In genomic region chr17:390025-390424, GRCh38 we compare ENCODE assay signal across 18 cellular contexts. TPM values are rescaled to one million over a fixed set of nuclear protein-coding genes. Genes with fewer than 3 reads are reported as not detected.
A peak's percentile ranks its signal among the peaks of the same experiment; 100 is the strongest.
DNase-seq lines count a peak whose midpoint lies in the region; ATAC-seq, FAIRE-seq and TF ChIP-seq lines count a peak whose summit lies in the region.
"Had no signal": no experiment of that assay in that cellular context is flagged by ENCODE, and none has a peak within 500 bp of the region (broad histone marks: within the 10 kb centered on the region; RNA-seq: fewer than 3 reads in every experiment).

No MANE protein-coding gene starts in this region.

- no peak for TF ChIP-seq RAD21 in K562 (CRISPR knock-in tag; conservative IDR thresholded peaks at IDR 0.05 in 1 of 2, IDR thresholded peaks at IDR 0.05 in 1 of 2)

- BruUV-seq in K562 (replicated peaks; lab: Mats Ljungman, UMichigan) = no TSS peak

- TF ChIP-seq CTCF in K562 (IDR thresholded peaks at IDR 0.05 in 2 of 3, conservative IDR thresholded peaks at IDR 0.05 in 1 of 3; ENCODE audit: insufficient read depth in 2 of 3, low read depth in 1 of 3, low read length in 3 of 3) = no peak

- FAIRE-seq in K562 (lab: Jason Lieb, UNC) = no peak
- FAIRE-seq: GM12891, GM18507 had no signal

- no peak overlapping the region for H3K4me3 ChIP-seq in K562

- no peak overlapping the region for H3K27ac ChIP-seq in K562 (ENCODE audit: extremely low read depth, low read depth, low read length)

- no peaks in the 10 kb centered on the region for H4K20me1 ChIP-seq in K562 (replicated peaks; ENCODE audit: control insufficient read depth, insufficient read depth, low read length)

- peaks cover 4 to 14% of the 10 kb centered on the region in 2 experiments; a peak in 3 of 5 replicates for H3K4me1 ChIP-seq in K562 (replicated peaks in 1 of 2; ENCODE audit: control insufficient read depth in 2 of 2, insufficient read depth in 2 of 2, low read length in 2 of 2)

- H3K27me3 ChIP-seq in K562 (ENCODE audit: control insufficient read depth in 2 of 2, insufficient read depth in 2 of 2, low read length in 2 of 2) = peaks cover 6 to 13% of the 10 kb centered on the region in 2 experiments; a peak in 4 of 5 replicates

- POLR2A ChIA-PET in K562 (lab: Yijun Ruan, JAX) = interaction anchor here (0.7 kb wide), 1 partner anchor 89 kb away, joined by 5 read pairs; no protein-coding TSS in a partner anchor

- WGBS in K562 (ENCODE audit: insufficient coverage, low coverage, missing lambda C conversion rate) = 0% methylated on average over 6 of the region's 12 CpGs

- H3K9me3 ChIP-seq in K562 (replicated peaks; ENCODE audit: control insufficient read depth, insufficient read depth, low read depth, low read length) = no peaks in the 10 kb centered on the region

- no peak overlapping the region for H3K4me2 ChIP-seq in K562 (ENCODE audit: insufficient read depth, low read length)

- no peaks in the 10 kb centered on the region for H3K36me3 ChIP-seq in K562 (ENCODE audit: control insufficient read depth, insufficient read depth, low read length)

- H3K79me2 ChIP-seq in K562 (ENCODE audit: control insufficient read depth, insufficient read depth, low read length) = no peaks in the 10 kb centered on the region

- H3K9ac ChIP-seq in K562 (ENCODE audit: insufficient read depth in 1 of 2, low read depth in 2 of 2, low read length in 2 of 2) = no peak overlapping the region

- H2AFZ ChIP-seq in K562 (ENCODE audit: low read depth, low read length) = no peak overlapping the region

- intact Hi-C loops in K562 (cut with micrococcal nuclease) (no loop called here), posterior vena cava (cut with DNase I) (loop anchor here in 1 of 2 donors (5.0 kb wide), 1 partner anchor 248 kb away; a partner anchor contains a TSS)

- H3K9me1 ChIP-seq in K562 (ENCODE audit: control insufficient read depth, insufficient read depth, low read length) = no peaks in the 10 kb centered on the region

- ATAC-seq in K562 = no peak

- in situ Hi-C loops in K562 (cut with MboI) = no loop called here

- CTCF ChIA-PET in K562 (lab: Yijun Ruan, JAX; ENCODE audit: low intra/inter-chr PET ratio) = no interaction called here

- no peak for TF ChIP-seq POLR2A in K562 (conservative IDR thresholded peaks at IDR 0.05)

- TF ChIP-seq EP300 in K562 (IDR thresholded peaks at IDR 0.05; ENCODE audit: low read length) = no peak

- DNase-seq in K562 (ENCODE audit: extremely low read depth in 1 of 4, low spot score in 3 of 4) (no peak), left kidney (ENCODE audit: low read depth, low spot score) (peak; percentile 46), posterior vena cava (ENCODE audit: low spot score) (peak; percentile 44), HuH-7 (ENCODE audit: low spot score) (no peak), NCI-H510A (lab: John Stamatoyannopoulos, UW) (no peak), NCI-H446 (lab: John Stamatoyannopoulos, UW) (no peak)
- DNase-seq: C1 segment of cervical spinal cord; Calu3; CD4-positive, alpha-beta memory T cell; COR-L47; DMS53; DMS79 treated with DMSO at 0.1 percent for 48 hours; GF-D8; GOT3; H7; HCEC 1CT had no signal

TF ChIP-seq in K562, 482 proteins besides CTCF, POLR2A, EP300 and RAD21:
- TF ChIP-seq, protein P1, sequence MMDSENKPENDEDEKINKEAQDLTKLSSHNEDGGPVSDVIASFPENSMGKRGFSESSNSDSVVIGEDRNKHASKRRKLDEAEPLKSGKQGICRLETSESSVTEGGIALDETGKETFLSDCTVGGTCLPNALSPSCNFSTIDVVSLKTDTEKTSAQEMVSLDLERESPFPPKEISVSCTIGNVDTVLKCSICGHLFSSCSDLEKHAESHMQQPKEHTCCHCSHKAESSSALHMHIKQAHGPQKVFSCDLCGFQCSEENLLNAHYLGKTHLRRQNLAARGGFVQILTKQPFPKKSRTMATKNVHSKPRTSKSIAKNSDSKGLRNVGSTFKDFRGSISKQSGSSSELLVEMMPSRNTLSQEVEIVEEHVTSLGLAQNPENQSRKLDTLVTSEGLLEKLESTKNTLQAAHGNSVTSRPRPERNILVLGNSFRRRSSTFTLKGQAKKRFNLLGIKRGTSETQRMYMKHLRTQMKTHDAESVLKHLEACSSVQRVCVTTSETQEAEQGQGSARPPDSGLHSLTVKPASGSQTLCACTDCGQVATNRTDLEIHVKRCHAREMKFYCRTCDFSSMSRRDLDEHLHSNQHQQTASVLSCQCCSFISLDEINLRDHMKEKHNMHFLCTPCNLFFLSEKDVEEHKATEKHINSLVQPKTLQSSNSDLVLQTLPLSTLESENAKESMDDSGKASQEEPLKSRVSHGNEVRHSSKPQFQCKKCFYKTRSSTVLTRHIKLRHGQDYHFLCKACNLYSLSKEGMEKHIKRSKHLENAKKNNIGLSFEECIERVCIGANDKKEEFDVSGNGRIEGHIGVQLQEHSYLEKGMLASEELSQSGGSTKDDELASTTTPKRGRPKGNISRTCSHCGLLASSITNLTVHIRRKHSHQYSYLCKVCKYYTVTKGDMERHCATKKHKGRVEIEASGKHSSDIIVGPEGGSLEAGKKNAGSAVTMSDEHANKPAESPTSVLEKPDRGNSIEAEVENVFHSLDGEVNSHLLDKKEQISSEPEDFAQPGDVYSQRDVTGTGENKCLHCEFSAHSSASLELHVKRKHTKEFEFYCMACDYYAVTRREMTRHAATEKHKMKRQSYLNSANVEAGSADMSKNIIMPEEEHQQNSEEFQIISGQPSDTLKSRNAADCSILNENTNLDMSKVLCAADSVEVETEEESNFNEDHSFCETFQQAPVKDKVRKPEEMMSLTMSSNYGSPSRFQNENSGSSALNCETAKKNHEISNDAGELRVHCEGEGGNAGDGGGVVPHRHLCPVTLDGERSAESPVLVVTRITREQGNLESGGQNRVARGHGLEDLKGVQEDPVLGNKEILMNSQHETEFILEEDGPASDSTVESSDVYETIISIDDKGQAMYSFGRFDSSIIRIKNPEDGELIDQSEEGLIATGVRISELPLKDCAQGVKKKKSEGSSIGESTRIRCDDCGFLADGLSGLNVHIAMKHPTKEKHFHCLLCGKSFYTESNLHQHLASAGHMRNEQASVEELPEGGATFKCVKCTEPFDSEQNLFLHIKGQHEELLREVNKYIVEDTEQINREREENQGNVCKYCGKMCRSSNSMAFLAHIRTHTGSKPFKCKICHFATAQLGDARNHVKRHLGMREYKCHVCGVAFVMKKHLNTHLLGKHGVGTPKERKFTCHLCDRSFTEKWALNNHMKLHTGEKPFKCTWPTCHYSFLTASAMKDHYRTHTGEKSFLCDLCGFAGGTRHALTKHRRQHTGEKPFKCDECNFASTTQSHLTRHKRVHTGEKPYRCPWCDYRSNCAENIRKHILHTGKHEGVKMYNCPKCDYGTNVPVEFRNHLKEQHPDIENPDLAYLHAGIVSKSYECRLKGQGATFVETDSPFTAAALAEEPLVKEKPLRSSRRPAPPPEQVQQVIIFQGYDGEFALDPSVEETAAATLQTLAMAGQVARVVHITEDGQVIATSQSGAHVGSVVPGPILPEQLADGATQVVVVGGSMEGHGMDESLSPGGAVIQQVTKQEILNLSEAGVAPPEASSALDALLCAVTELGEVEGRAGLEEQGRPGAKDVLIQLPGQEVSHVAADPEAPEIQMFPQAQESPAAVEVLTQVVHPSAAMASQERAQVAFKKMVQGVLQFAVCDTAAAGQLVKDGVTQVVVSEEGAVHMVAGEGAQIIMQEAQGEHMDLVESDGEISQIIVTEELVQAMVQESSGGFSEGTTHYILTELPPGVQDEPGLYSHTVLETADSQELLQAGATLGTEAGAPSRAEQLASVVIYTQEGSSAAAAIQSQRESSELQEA (IDR thresholded peaks at IDR 0.05; ENCODE audit: low read depth) = 0 out of 2 replicates have a peak, but pooled peaks have one; percentile 25
- TF ChIP-seq ZNF253 (CRISPR knock-in tag; conservative IDR thresholded peaks at IDR 0.05) = no peak

RNA-seq across cellular contexts. Expression of gene RPH3AL, which starts 37.4 kb away (rescaled TPM):
- total RNA-seq in K562 (2011; cell fraction: chromatin; rRNA removed; ENCODE audit: low replicate concordance) = 2.4 and 4.9 TPM in 2 replicates
- total RNA-seq in K562 (2011; cell fraction: nucleolus; rRNA removed) = 3.2 and 5.9 TPM in 2 replicates
- total RNA-seq in K562 (2011; cell fraction: nucleoplasm; rRNA removed) = 1.5 and 3.0 TPM in 2 replicates
- total RNA-seq in K562 (2014; rRNA removed) (0.86 and 1.2 TPM in 2 replicates), K562 (2014; rRNA removed; fragmentation: Illumina TruSeq; extraction: Trizol) (0.25 and 0.93 TPM in 2 replicates), K562 (2015; rRNA removed; fragmentation: Illumina TruSeq; extraction: Trizol) (0.29 and 0.38 TPM in 2 replicates), K562 (2021) (1.7 and 2.3 TPM in 2 replicates), posterior vena cava (10 to 100 TPM in 1 of 2 donors, 1 to 10 TPM in 1; 9.7 to 11.2 TPM)
- polyA plus RNA-seq in K562 (2011; rRNA removed) (0.45 and 0.52 TPM in 2 replicates), K562 (2014; fragmentation: Illumina TruSeq; extraction: Trizol) (0.39 and 0.76 TPM in 2 replicates), K562 (2014; fragmentation: Nextera tagmentation; extraction: Ambion mirVana) (under 1 TPM; 0.18 to 0.20 TPM), K562 (2014; rRNA removed) (0.64 and 1.6 TPM in 2 replicates)
- 0.40 and 1.8 TPM in 2 replicates for polyA plus RNA-seq in K562 (2011; cell fraction: cytosol; rRNA removed)
- 0.77 and 1.1 TPM in 2 replicates for polyA plus RNA-seq in K562 (2011; cell fraction: nucleus; rRNA removed)
- 1.1 and 2.7 TPM in 2 replicates for polyA plus RNA-seq in K562 (2012)
- polyA minus RNA-seq in K562 (2011; rRNA and poly(A)+ RNA removed) = 0.35 TPM in 1 of 2 replicates, not detected in the other
- polyA minus RNA-seq in K562 (2011; cell fraction: cytosol; rRNA and poly(A)+ RNA removed) = 0.86 TPM in 1 of 2 replicates, not detected in the other
- polyA minus RNA-seq in K562 (2011; cell fraction: nucleus; rRNA and poly(A)+ RNA removed) = 0.44 and 1.6 TPM in 2 replicates

RNA-seq across cellular contexts. Expression of gene RFLNB, which starts 55.7 kb away (rescaled TPM):
- 1.3 and 1.9 TPM in 2 replicates for total RNA-seq in K562 (2011; cell fraction: chromatin; rRNA removed; ENCODE audit: low replicate concordance)
- total RNA-seq in K562 (2011; cell fraction: nucleolus; rRNA removed) = 1.1 and 1.3 TPM in 2 replicates
- 1.8 and 2.8 TPM in 2 replicates for total RNA-seq in K562 (2011; cell fraction: nucleoplasm; rRNA removed)
- total RNA-seq in K562 (2014; rRNA removed) (6.4 and 9.8 TPM in 2 replicates), K562 (2014; rRNA removed; fragmentation: Illumina TruSeq; extraction: Trizol) (5.6 and 5.9 TPM in 2 replicates), K562 (2015; rRNA removed; fragmentation: Illumina TruSeq; extraction: Trizol) (4.6 and 4.9 TPM in 2 replicates), K562 (2021) (8.8 and 10.0 TPM in 2 replicates), posterior vena cava (100 to 1,000 TPM in 1 of 2 donors, 10 to 100 TPM in 1; 69.7 to 133 TPM)
- polyA plus RNA-seq in K562 (2011; rRNA removed) (0.95 and 1.8 TPM in 2 replicates), K562 (2014; fragmentation: Illumina TruSeq; extraction: Trizol) (4.6 and 6.8 TPM in 2 replicates), K562 (2014; fragmentation: Nextera tagmentation; extraction: Ambion mirVana) (1 to 10 TPM in 1 of 2 experiments, under 1 TPM in 1; 0.92 to 1.1 TPM), K562 (2014; rRNA removed) (5.0 and 7.2 TPM in 2 replicates)
- 1.1 and 2.8 TPM in 2 replicates for polyA plus RNA-seq in K562 (2011; cell fraction: cytosol; rRNA removed)
- 0.52 and 1.4 TPM in 2 replicates for polyA plus RNA-seq in K562 (2011; cell fraction: nucleus; rRNA removed)
- polyA plus RNA-seq in K562 (2012) = 5.3 and 7.7 TPM in 2 replicates
- polyA minus RNA-seq in K562 (2011; rRNA and poly(A)+ RNA removed) = 0.54 and 1.3 TPM in 2 replicates
- 1.5 and 1.9 TPM in 2 replicates for polyA minus RNA-seq in K562 (2011; cell fraction: cytosol; rRNA and poly(A)+ RNA removed)
- polyA minus RNA-seq in K562 (2011; cell fraction: nucleus; rRNA and poly(A)+ RNA removed) = 0.27 and 0.33 TPM in 2 replicates

Comparison
In these comparisons a context has a peak if more than half of its experiments do, and no peak if none do; other contexts are left out.
1. DNase-seq: peak in left kidney (single experiment) and posterior vena cava (single experiment); none in K562 (0 of 4), HuH-7 (single experiment), NCI-H510A (single experiment) and NCI-H446 (0 of 2).
2. RNA of gene RFLNB, which starts 55.7 kb away (total RNA-seq): 69.7 to 133 TPM in posterior vena cava; 1.1 to 10.0 TPM in K562; every median in the first group is over 4 times any median in the second.